ENCODE assay signal across 21 cellular contexts in the genomic region with DNA sequence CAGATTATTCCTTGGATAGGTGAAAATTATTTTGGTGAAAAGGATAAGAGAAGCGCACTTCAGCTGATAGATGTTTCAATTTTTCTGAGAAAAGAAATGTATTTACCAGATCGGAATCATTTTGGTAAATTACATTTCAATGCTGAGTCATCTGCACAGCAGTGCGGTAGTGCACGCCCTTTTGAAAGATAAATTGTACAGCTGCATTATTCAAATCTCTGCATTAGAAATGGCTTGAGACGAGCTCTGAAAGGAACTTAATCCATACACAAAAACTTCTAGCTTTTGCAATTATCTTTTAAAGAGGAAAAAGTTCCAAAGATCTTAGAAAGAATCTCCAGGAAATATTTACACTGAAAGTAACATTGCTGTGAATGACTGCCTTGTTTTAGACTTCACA.
DNase-seq lines count a peak whose midpoint lies in the region; ATAC-seq, FAIRE-seq and TF ChIP-seq lines count a peak whose summit lies in the region.
"Had no signal": no experiment of that assay in that cellular context is flagged by ENCODE, and none has a peak within 500 bp of the region (broad histone marks: within the 10 kb centered on the region; RNA-seq: fewer than 3 reads in every experiment).

No MANE protein-coding gene starts in this region.

- in situ Hi-C loops in IMR-90 (cut with MboI; ENCODE audit: low sequenced_read_pairs) = no loop called here

- no peak overlapping the region for H3K56ac ChIP-seq in IMR-90 (ENCODE audit: extremely low read depth, insufficient read depth, low read length)

- H3K36me3 ChIP-seq in IMR-90 (ENCODE audit: control insufficient read depth, insufficient read depth, low read length) = no peaks in the 10 kb centered on the region
- no peaks in the 10 kb centered on the region for H3K36me3 ChIP-seq in neural progenitor cell
- H3K36me3 ChIP-seq: BE2C, Peyer's patch had no signal

- TF ChIP-seq CTCF in A549 (IDR thresholded peaks at IDR 0.05) = no peak
- TF ChIP-seq CTCF in IMR-90 (conservative IDR thresholded peaks at IDR 0.05; ENCODE audit: low read depth, low read length) = no peak
- TF ChIP-seq CTCF in choroid plexus epithelial cell (conservative IDR thresholded peaks at IDR 0.05; ENCODE audit: low read depth, low read length) = no peak
- no peak for TF ChIP-seq CTCF in neural progenitor cell (IDR thresholded peaks at IDR 0.05)

- 56% methylated on average over 5 of the region's 5 CpGs for WGBS in A549 (ENCODE audit: missing lambda C conversion rate)
- WGBS in IMR-90 (ENCODE audit: extremely low coverage in 2 of 2, insufficient read length in 1 of 2), 2 experiments = 61% methylated on average over 2 of the region's 5 CpGs; no CpG with 5 or more reads in 1 of the 2 experiments

- H3K4me1 Mint-ChIP-seq in neural progenitor cell = peaks cover 38% of the 10 kb centered on the region
- no peaks in the 10 kb centered on the region for H3K4me1 Mint-ChIP-seq in activated T-helper 2 cell treated with anti-CD3 and anti-CD28 coated beads, Interferon-gamma antibody, Interleukin-2, Interleukin-4, amounts not matched to agents 10 μg/mL and 5 μg/mL and 100 μg/mL, durations not matched to agents 14 hours and 24 hours and 36 hours (ENCODE audit: low read depth)
- H3K4me1 Mint-ChIP-seq in activated naive CD8-positive, alpha-beta T cell treated with anti-CD3 and anti-CD28 coated beads for 36 hours = no peaks in the 10 kb centered on the region

- H3F3A ChIP-seq in neural progenitor cell (ENCODE audit: low read depth) = peaks cover 27% of the 10 kb centered on the region

- H3K9ac ChIP-seq in IMR-90 (ENCODE audit: low read depth, low read length) (no peak overlapping the region), neural progenitor cell (no peak overlapping the region)

- H3K27me3 ChIP-seq in IMR-90 (ENCODE audit: control insufficient read depth, insufficient read depth, low read length) (no peaks in the 10 kb centered on the region), neural progenitor cell (no peaks in the 10 kb centered on the region)
- H3K27me3 ChIP-seq: BE2C, Peyer's patch had no signal

- POLR2A ChIA-PET in A549 (lab: Yijun Ruan, JAX) = no interaction called here
- POLR2A ChIA-PET in IMR-90 (lab: Charles Lee; ENCODE audit: unreplicated experiment) = no interaction called here

- no peak overlapping the region for H4K8ac ChIP-seq in IMR-90 (ENCODE audit: low read depth in 2 of 2, low read length in 2 of 2)

- H2AK9ac ChIP-seq in IMR-90 (replicated peaks; ENCODE audit: low read depth, low read length, poor library complexity) = no peak overlapping the region

- BruUV-seq in IMR-90 (replicated peaks; lab: Mats Ljungman, UMichigan) = no TSS peak

- no peak overlapping the region for H4K91ac ChIP-seq in IMR-90 (ENCODE audit: insufficient read depth, low read depth, low read length)

- no peaks in the 10 kb centered on the region for H3K27me3 Mint-ChIP-seq in neural progenitor cell (ENCODE audit: insufficient read depth, low read depth)
- H3K27me3 Mint-ChIP-seq in activated T-helper 2 cell treated with anti-CD3 and anti-CD28 coated beads, Interferon-gamma antibody, Interleukin-2, Interleukin-4, amounts not matched to agents 10 μg/mL and 5 μg/mL and 100 μg/mL, durations not matched to agents 14 hours and 24 hours and 36 hours (ENCODE audit: low read depth) = no peaks in the 10 kb centered on the region
- no peaks in the 10 kb centered on the region for H3K27me3 Mint-ChIP-seq in activated naive CD8-positive, alpha-beta T cell treated with anti-CD3 and anti-CD28 coated beads for 36 hours
- H3K27me3 Mint-ChIP-seq: IgD-negative memory B cell had no signal

- H3K9me3 ChIP-seq in A549 (no peaks in the 10 kb centered on the region), IMR-90 (ENCODE audit: control insufficient read depth, insufficient read depth, low read length) (no peaks in the 10 kb centered on the region), neural progenitor cell (ENCODE audit: low read depth) (no peaks in the 10 kb centered on the region)
- H3K9me3 ChIP-seq: BE2C, Peyer's patch had no signal

- H3K27ac ChIP-seq in A549 = peak overlapping the region; percentile 29 to 32; a peak in 2 of 6 replicates
- H3K27ac ChIP-seq in IMR-90 (ENCODE audit: insufficient read depth, low read length) = no peak overlapping the region
- no peak overlapping the region for H3K27ac ChIP-seq in neural progenitor cell
- H3K27ac ChIP-seq: Peyer's patch had no signal

- H2BK120ac ChIP-seq in IMR-90 (ENCODE audit: low read depth, low read length) = no peak overlapping the region

- no peak for FAIRE-seq in A549 (lab: Jason Lieb, UNC)

- intact Hi-C loops in IMR-90 (cut with micrococcal nuclease) = no loop called here
- intact Hi-C loops in activated T-helper 2 cell treated with anti-CD3 and anti-CD28 coated beads, Interferon-gamma antibody, Interleukin-2, Interleukin-4, amounts not matched to agents 10 μg/mL and 5 μg/mL and 100 μg/mL, durations not matched to agents 14 hours and 24 hours and 36 hours (cut with micrococcal nuclease) = no loop called here

- no peak overlapping the region for H2BK5ac ChIP-seq in IMR-90 (ENCODE audit: low read depth, low read length, poor library complexity, severe bottlenecking)

- no peaks in the 10 kb centered on the region for H3K9me3 Mint-ChIP-seq in neural progenitor cell
- no peaks in the 10 kb centered on the region for H3K9me3 Mint-ChIP-seq in activated T-helper 2 cell treated with anti-CD3 and anti-CD28 coated beads, Interferon-gamma antibody, Interleukin-2, Interleukin-4, amounts not matched to agents 10 μg/mL and 5 μg/mL and 100 μg/mL, durations not matched to agents 14 hours and 24 hours and 36 hours
- peaks cover 2% of the 10 kb centered on the region for H3K9me3 Mint-ChIP-seq in activated naive CD8-positive, alpha-beta T cell treated with anti-CD3 and anti-CD28 coated beads for 36 hours
- H3K9me3 Mint-ChIP-seq: H9 had no signal

- no peak for TF ChIP-seq RAD21 in A549 (conservative IDR thresholded peaks at IDR 0.05 in 1 of 2, IDR thresholded peaks at IDR 0.05 in 1 of 2)
- no peak for TF ChIP-seq RAD21 in IMR-90 (IDR thresholded peaks at IDR 0.05; ENCODE audit: low read length)

- no peak for TF ChIP-seq POLR2A in A549 (IDR thresholded peaks at IDR 0.05; ENCODE audit: low read length)
- TF ChIP-seq POLR2A in IMR-90 (IDR thresholded peaks at IDR 0.05; ENCODE audit: low read depth, low read length) = no peak

- no peaks in the 10 kb centered on the region for H3K79me1 ChIP-seq in IMR-90 (ENCODE audit: low read depth in 1 of 2, low read length in 2 of 2)

- no peaks in the 10 kb centered on the region for H3K79me2 ChIP-seq in neural progenitor cell (ENCODE audit: low read depth)

- ATAC-seq in A549 (no peak), IMR-90 (ENCODE audit: low read depth) (no peak)

- H3K4me3 ChIP-seq in A549 (no peak overlapping the region), IMR-90 (ENCODE audit: insufficient read depth, low read depth, low read length) (no peak overlapping the region), choroid plexus epithelial cell (ENCODE audit: low read depth, low read length) (no peak overlapping the region), neural progenitor cell (no peak overlapping the region)
- H3K4me3 ChIP-seq: Peyer's patch had no signal

- no peak for DNase-seq in A549 (ENCODE audit: low read depth in 1 of 2, low spot score in 1 of 2)
- peak; percentile 13 for DNase-seq in IMR-90
- DNase-seq in choroid plexus epithelial cell (ENCODE audit: low read depth) = peak; percentile 13
- DNase-seq in neural progenitor cell (ENCODE audit: low spot score) = no peak
- DNase-seq in activated T-helper 2 cell treated with anti-CD3 and anti-CD28 coated beads, Interferon-gamma antibody, Interleukin-2, Interleukin-4, amounts not matched to agents 10 μg/mL and 5 μg/mL and 100 μg/mL, durations not matched to agents 14 hours and 24 hours and 36 hours (ENCODE audit: low spot score) = no peak
- no peak for DNase-seq in activated CD4-positive, CD25-positive, alpha-beta regulatory T cell (lab: John Stamatoyannopoulos, UW)
- no peak for DNase-seq in activated naive CD8-positive, alpha-beta T cell treated with anti-CD3 and anti-CD28 coated beads for 36 hours
- DNase-seq: 8988T, BE2C, EL, GF-D8, H9, MV-4-11, NCI-H1105 treated with DMSO at 0.1 percent for 48 hours, NCI-H2029 treated with DMSO at 0.1 percent for 48 hours, NCI-H2171, NCI-H345, NCI-H524 treated with DMSO at 0.1 percent for 48 hours, NCI-H82, Peyer's patch had no signal

- dilution Hi-C loops in IMR-90 (cut with HindIII; ENCODE audit: low sequenced_read_pairs, unreplicated experiment) = no loop called here

- no peak overlapping the region for H3K4ac ChIP-seq in IMR-90 (ENCODE audit: low read depth, low read length)

- H3K27ac Mint-ChIP-seq in neural progenitor cell = no peak overlapping the region
- no peak overlapping the region for H3K27ac Mint-ChIP-seq in activated T-helper 2 cell treated with anti-CD3 and anti-CD28 coated beads, Interferon-gamma antibody, Interleukin-2, Interleukin-4, amounts not matched to agents 10 μg/mL and 5 μg/mL and 100 μg/mL, durations not matched to agents 14 hours and 24 hours and 36 hours
- no peak overlapping the region for H3K27ac Mint-ChIP-seq in activated naive CD8-positive, alpha-beta T cell treated with anti-CD3 and anti-CD28 coated beads for 36 hours
- H3K27ac Mint-ChIP-seq: H9, IgD-negative memory B cell had no signal

- peak overlapping the region; percentile 42 for H3K4me2 ChIP-seq in A549
- H3K4me2 ChIP-seq in IMR-90 (ENCODE audit: low read depth, low read length) = no peak overlapping the region
- no peak overlapping the region for H3K4me2 ChIP-seq in neural progenitor cell

- no peak for TF ChIP-seq EP300 in A549 (IDR thresholded peaks at IDR 0.05)

- no peaks in the 10 kb centered on the region for H3K9me1 ChIP-seq in IMR-90 (ENCODE audit: insufficient read depth, low read length)

- no peaks in the 10 kb centered on the region for H3K36me3 Mint-ChIP-seq in neural progenitor cell
- H3K36me3 Mint-ChIP-seq in activated T-helper 2 cell treated with anti-CD3 and anti-CD28 coated beads, Interferon-gamma antibody, Interleukin-2, Interleukin-4, amounts not matched to agents 10 μg/mL and 5 μg/mL and 100 μg/mL, durations not matched to agents 14 hours and 24 hours and 36 hours (ENCODE audit: low read depth) = no peaks in the 10 kb centered on the region
- no peaks in the 10 kb centered on the region for H3K36me3 Mint-ChIP-seq in activated naive CD8-positive, alpha-beta T cell treated with anti-CD3 and anti-CD28 coated beads for 36 hours
- H3K36me3 Mint-ChIP-seq: IgD-negative memory B cell had no signal

- H2BK15ac ChIP-seq in IMR-90 (ENCODE audit: low read depth, low read length) = no peak overlapping the region

- H3K4me1 ChIP-seq in A549 (peaks cover 13% of the 10 kb centered on the region; the same call in 2 of the 3 replicates), IMR-90 (ENCODE audit: control insufficient read depth, insufficient read depth, low read length) (no peaks in the 10 kb centered on the region), neural progenitor cell (peaks cover 66% of the 10 kb centered on the region)
- H3K4me1 ChIP-seq: Peyer's patch had no signal

- no peak overlapping the region for H2AFZ ChIP-seq in IMR-90 (replicated peaks; ENCODE audit: low read length, poor library complexity)
- H2AFZ ChIP-seq in neural progenitor cell (replicated peaks) = peak overlapping the region; percentile 62

- no peak overlapping the region for H3K4me3 Mint-ChIP-seq in neural progenitor cell
- H3K4me3 Mint-ChIP-seq in activated T-helper 2 cell treated with anti-CD3 and anti-CD28 coated beads, Interferon-gamma antibody, Interleukin-2, Interleukin-4, amounts not matched to agents 10 μg/mL and 5 μg/mL and 100 μg/mL, durations not matched to agents 14 hours and 24 hours and 36 hours (ENCODE audit: low read depth) = no peak overlapping the region
- no peak overlapping the region for H3K4me3 Mint-ChIP-seq in activated naive CD8-positive, alpha-beta T cell treated with anti-CD3 and anti-CD28 coated beads for 36 hours
- H3K4me3 Mint-ChIP-seq: H9, IgD-negative memory B cell had no signal

- H3K18ac ChIP-seq in IMR-90 (ENCODE audit: low read depth, low read length) = no peak overlapping the region

- no peak overlapping the region for H3K14ac ChIP-seq in IMR-90 (replicated peaks; ENCODE audit: low read depth, low read length)

- no peaks in the 10 kb centered on the region for H4K20me1 ChIP-seq in IMR-90 (ENCODE audit: insufficient read depth, low read length)
- no peaks in the 10 kb centered on the region for H4K20me1 ChIP-seq in neural progenitor cell (ENCODE audit: low read depth)

- CTCF ChIA-PET in A549 (lab: Yijun Ruan, JAX) (no interaction called here), IMR-90 (lab: Yijun Ruan, JAX) (no interaction called here)

- no peak overlapping the region for H2AK5ac ChIP-seq in IMR-90 (ENCODE audit: low read depth, low read length)

- no peak overlapping the region for H4K5ac ChIP-seq in IMR-90 (ENCODE audit: low read depth, low read length)

- H2BK20ac ChIP-seq in IMR-90 (ENCODE audit: low read depth, low read length) = no peak overlapping the region

- H3K23ac ChIP-seq in IMR-90 (ENCODE audit: low read depth, low read length) = no peak overlapping the region

Comparison
In these comparisons a context has a peak if more than half of its experiments do, and no peak if none do; other contexts are left out.
1. DNase-seq: peak in IMR-90 (single experiment) and choroid plexus epithelial cell (single experiment); none in A549 (0 of 2), neural progenitor cell (single experiment), activated T-helper 2 cell treated with anti-CD3 and anti-CD28 coated beads, Interferon-gamma antibody, Interleukin-2, Interleukin-4, amounts not matched to agents 10 μg/mL and 5 μg/mL and 100 μg/mL, durations not matched to agents 14 hours and 24 hours and 36 hours (single experiment), activated CD4-positive, CD25-positive, alpha-beta regulatory T cell (0 of 4) and activated naive CD8-positive, alpha-beta T cell treated with anti-CD3 and anti-CD28 coated beads for 36 hours (single experiment).
2. H3K27ac ChIP-seq: peak in A549 (2 of 2); none in IMR-90 (single experiment) and neural progenitor cell (single experiment).